In the genomic region with DNA sequence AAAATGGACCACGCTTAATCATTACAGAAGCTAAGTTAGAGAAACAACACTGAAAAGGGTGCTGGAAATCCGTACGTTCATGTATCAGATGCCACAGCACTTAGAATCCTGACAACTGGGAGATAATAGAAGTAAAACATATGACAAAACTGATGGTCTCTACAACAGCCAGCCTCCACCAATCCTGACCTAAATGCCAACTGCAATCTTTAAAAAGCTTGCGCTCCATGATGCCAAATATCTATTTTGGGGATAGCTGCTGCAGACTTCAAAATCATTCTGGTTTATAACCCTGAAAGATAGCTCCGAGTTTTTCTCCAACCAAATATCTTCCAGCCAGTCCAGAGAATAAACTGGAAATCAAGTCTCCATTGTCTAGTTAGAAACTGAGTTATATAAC, we compare ENCODE assay signal across 21 cellular contexts.
"Had no signal": no experiment of that assay in that cellular context is flagged by ENCODE, and none has a peak within 500 bp of the region (broad histone marks: within the 10 kb centered on the region; RNA-seq: fewer than 3 reads in every experiment).

No MANE protein-coding gene starts in this region.

- DNase-seq: activated B cell treated with CpG ODN at 0.5 μM for 24 hours; activated CD4-positive, alpha-beta T cell treated with anti-CD3 and anti-CD28 coated beads for 36 hours; activated CD4-positive, alpha-beta T cell treated with anti-CD3 and anti-CD28 coated beads, Interleukin-2, amount 50 U/mL, for 48 hours; activated effector memory CD4-positive, alpha-beta T cell treated with Interleukin-2 at 50 U/mL for 16 hours; activated naive CD4-positive, alpha-beta T cell treated with anti-CD3 and anti-CD28 coated beads, Interleukin-2, amount 10 ng/mL, durations not matched to agents 7 days and 5 days; activated naive CD8-positive, alpha-beta T cell treated with anti-CD3 and anti-CD28 coated beads, Interleukin-2, amount 50 U/mL, for 24 hours; activated T-cell treated with anti-CD3 and anti-CD28 coated beads, Interleukin-2, amount 50 U/mL, for 48 hours; aorta; effector CD4-positive, alpha-beta T cell; midbrain; ovary; right lobe of liver; stimulated activated CD4-positive, alpha-beta T cell treated with anti-CD3 and anti-CD28 coated beads, Interleukin-15, amount 100 ng/mL, for 24 hours; stomach; T1000; transverse colon had no signal

- H3K4me3 ChIP-seq: ovary, right lobe of liver, smooth muscle cell, stomach, transverse colon had no signal

- H3K9me3 ChIP-seq: neutrophil, ovary, right lobe of liver, stomach, transverse colon had no signal

- H3K27me3 Mint-ChIP-seq: activated B cell treated with CpG ODN at 0.5 μM for 24 hours; activated CD4-positive, alpha-beta T cell treated with anti-CD3 and anti-CD28 coated beads for 36 hours; activated naive CD4-positive, alpha-beta T cell treated with anti-CD3 and anti-CD28 coated beads, Interleukin-2, amount 10 ng/mL, durations not matched to agents 7 days and 5 days; activated naive CD8-positive, alpha-beta T cell treated with anti-CD3 and anti-CD28 coated beads, Interleukin-2, amount 50 U/mL, for 24 hours; stimulated activated memory B cell treated with anti-CD40 and anti-IgM and Interleukin-4, amounts not matched to agents 10 μg/mL and 1 μg/mL and 100 μg/mL, for 72 hours had no signal

- ATAC-seq: activated CD4-positive, alpha-beta T cell treated with anti-CD3 and anti-CD28 coated beads for 36 hours; activated naive CD8-positive, alpha-beta T cell treated with anti-CD3 and anti-CD28 coated beads, Interleukin-2, amount 50 U/mL, for 24 hours; right lobe of liver; stimulated activated memory B cell treated with anti-CD40 and anti-IgM and Interleukin-4, amounts not matched to agents 10 μg/mL and 1 μg/mL and 100 μg/mL, for 72 hours had no signal

- H3K27me3 ChIP-seq: neutrophil, ovary, right lobe of liver, stomach, transverse colon had no signal

- H3K36me3 ChIP-seq: neutrophil, ovary, right lobe of liver, stomach, transverse colon had no signal

- H3K9me3 Mint-ChIP-seq: activated B cell treated with CpG ODN at 0.5 μM for 24 hours; activated naive CD4-positive, alpha-beta T cell treated with anti-CD3 and anti-CD28 coated beads, Interleukin-2, amount 10 ng/mL, durations not matched to agents 7 days and 5 days; activated naive CD8-positive, alpha-beta T cell treated with anti-CD3 and anti-CD28 coated beads, Interleukin-2, amount 50 U/mL, for 24 hours; nephron; stimulated activated memory B cell treated with anti-CD40 and anti-IgM and Interleukin-4, amounts not matched to agents 10 μg/mL and 1 μg/mL and 100 μg/mL, for 72 hours; T-helper 1 cell treated with Interleukin-12 subunit alpha and Interleukin-12 subunit beta and Interleukin-4 antibody, amounts not matched to agents 30 μg/mL and 1 μg/mL, for 36 hours had no signal

- H3K4me3 Mint-ChIP-seq: activated B cell treated with CpG ODN at 0.5 μM for 24 hours; activated CD4-positive, alpha-beta T cell treated with anti-CD3 and anti-CD28 coated beads for 36 hours; activated naive CD4-positive, alpha-beta T cell treated with anti-CD3 and anti-CD28 coated beads, Interleukin-2, amount 10 ng/mL, durations not matched to agents 7 days and 5 days; activated naive CD8-positive, alpha-beta T cell treated with anti-CD3 and anti-CD28 coated beads, Interleukin-2, amount 50 U/mL, for 24 hours; nephron; stimulated activated memory B cell treated with anti-CD40 and anti-IgM and Interleukin-4, amounts not matched to agents 10 μg/mL and 1 μg/mL and 100 μg/mL, for 72 hours; T-helper 1 cell treated with Interleukin-12 subunit alpha and Interleukin-12 subunit beta and Interleukin-4 antibody, amounts not matched to agents 30 μg/mL and 1 μg/mL, for 36 hours had no signal

- H3K27ac Mint-ChIP-seq: activated B cell treated with CpG ODN at 0.5 μM for 24 hours; activated CD4-positive, alpha-beta T cell treated with anti-CD3 and anti-CD28 coated beads for 36 hours; activated naive CD4-positive, alpha-beta T cell treated with anti-CD3 and anti-CD28 coated beads, Interleukin-2, amount 10 ng/mL, durations not matched to agents 7 days and 5 days; activated naive CD8-positive, alpha-beta T cell treated with anti-CD3 and anti-CD28 coated beads, Interleukin-2, amount 50 U/mL, for 24 hours; stimulated activated memory B cell treated with anti-CD40 and anti-IgM and Interleukin-4, amounts not matched to agents 10 μg/mL and 1 μg/mL and 100 μg/mL, for 72 hours; T-helper 1 cell treated with Interleukin-12 subunit alpha and Interleukin-12 subunit beta and Interleukin-4 antibody, amounts not matched to agents 30 μg/mL and 1 μg/mL, for 36 hours had no signal

- H3K27ac ChIP-seq: neutrophil, ovary, right lobe of liver, stomach, transverse colon had no signal
